1 cellular context compared by ENCODE assay signal in genomic region chr6:53310751-53311585, GRCh38.
A peak's percentile ranks its signal among the peaks of the same experiment; 100 is the strongest.
TF ChIP-seq lines count a peak whose summit lies in the region.

No MANE protein-coding gene starts in this region.

TF ChIP-seq in K562, 482 proteins besides CTCF, POLR2A, EP300 and RAD21 (continues in another document):
- TF ChIP-seq MTA1 (IDR thresholded peaks at IDR 0.05; ENCODE audit: borderline replicate concordance) (no peak), ESRRB (CRISPR knock-in tag; IDR thresholded peaks at IDR 0.05; ENCODE audit: borderline replicate concordance) (no peak), NFE2L1 (tag; IDR thresholded peaks at IDR 0.05; ENCODE audit: borderline replicate concordance, low read depth) (no peak), TAF15 (IDR thresholded peaks at IDR 0.05; ENCODE audit: low read depth, low read length) (no peak), USF2 (CRISPR knock-in tag; IDR thresholded peaks at IDR 0.05) (no peak), YBX1 (IDR thresholded peaks at IDR 0.05) (no peak), TGIF2 (CRISPR knock-in tag; IDR thresholded peaks at IDR 0.05) (no peak), SNRNP70 (optimal IDR thresholded peaks at IDR 0.05; ENCODE audit: low read depth, low read length) (no peak), HINFP (tag; conservative IDR thresholded peaks at IDR 0.05; ENCODE audit: low read depth) (no peak), CEBPG (CRISPR knock-in tag; IDR thresholded peaks at IDR 0.05) (no peak), CEBPG (tag; conservative IDR thresholded peaks at IDR 0.05 in 1 of 2, IDR thresholded peaks at IDR 0.05 in 1 of 2) (no peak), GATAD2A (IDR thresholded peaks at IDR 0.05) (no peak), RBM15 (IDR thresholded peaks at IDR 0.05; ENCODE audit: insufficient read depth, low read length) (no peak), KDM2B (CRISPR knock-in tag; IDR thresholded peaks at IDR 0.05) (no peak), RFX1 (IDR thresholded peaks at IDR 0.05) (no peak), ETV5 (CRISPR knock-in tag; IDR thresholded peaks at IDR 0.05; ENCODE audit: low read depth) (no peak), UBTF (IDR thresholded peaks at IDR 0.05; ENCODE audit: borderline replicate concordance in 1 of 2, low read depth in 2 of 2, low read length in 2 of 2) (no peak), GABPA (tag; conservative IDR thresholded peaks at IDR 0.05; ENCODE audit: low read depth) (0 out of 2 replicates have a peak, but pooled peaks have one; percentile 18), KDM5B (IDR thresholded peaks at IDR 0.05; ENCODE audit: insufficient replicate concordance, low read depth, low read length) (no peak), PPARD (CRISPR knock-in tag; IDR thresholded peaks at IDR 0.05) (no peak), ELF4 (CRISPR knock-in tag; IDR thresholded peaks at IDR 0.05) (no peak), MITF (IDR thresholded peaks at IDR 0.05) (no peak), ZBTB17 (CRISPR knock-in tag; IDR thresholded peaks at IDR 0.05) (no peak), MAZ (CRISPR knock-in tag; conservative IDR thresholded peaks at IDR 0.05 in 1 of 2, IDR thresholded peaks at IDR 0.05 in 1 of 2) (0 out of 4 replicates have a peak, but pooled peaks of 1 of the 2 experiments have one; percentile 17), TOE1 (IDR thresholded peaks at IDR 0.05; ENCODE audit: borderline replicate concordance) (no peak), TOE1 (CRISPR knock-in tag; IDR thresholded peaks at IDR 0.05; ENCODE audit: borderline replicate concordance, low read depth) (no peak), CBFB (CRISPR knock-in tag; IDR thresholded peaks at IDR 0.05) (no peak), SRSF7 (optimal IDR thresholded peaks at IDR 0.05; ENCODE audit: low read depth, low read length) (no peak), ADNP (tag; IDR thresholded peaks at IDR 0.05) (no peak), STAT5B (CRISPR knock-in tag; IDR thresholded peaks at IDR 0.05) (no peak), ZSCAN29 (IDR thresholded peaks at IDR 0.05) (no peak), CBFA2T3 (IDR thresholded peaks at IDR 0.05) (no peak), ZNF124 (CRISPR knock-in tag; IDR thresholded peaks at IDR 0.05) (no peak), ELF1 (tag; IDR thresholded peaks at IDR 0.05) (no peak), HOXB6 (CRISPR knock-in tag; IDR thresholded peaks at IDR 0.05; ENCODE audit: borderline replicate concordance) (no peak), XRCC3 (IDR thresholded peaks at IDR 0.05) (no peak), PRPF4 (IDR thresholded peaks at IDR 0.05; ENCODE audit: insufficient read depth, low read depth, low read length, poor library complexity, severe bottlenecking) (no peak), ZNF764 (CRISPR knock-in tag; IDR thresholded peaks at IDR 0.05; ENCODE audit: low read depth) (no peak), CC2D1A (IDR thresholded peaks at IDR 0.05) (no peak), DMBX1 (CRISPR knock-in tag; IDR thresholded peaks at IDR 0.05; ENCODE audit: borderline replicate concordance) (no peak), SRF (CRISPR knock-in tag; IDR thresholded peaks at IDR 0.05) (0 out of 4 replicates have a peak, but pooled peaks of 1 of the 2 experiments have one; percentile 28), CHD2 (IDR thresholded peaks at IDR 0.05; ENCODE audit: low read depth, low read length) (no peak), BRD4 (IDR thresholded peaks at IDR 0.05) (0 out of 2 replicates have a peak, but pooled peaks have one; percentile 20), SMAD1 (IDR thresholded peaks at IDR 0.05; ENCODE audit: low read depth, low read length, partially characterized antibody) (no peak), HDAC8 (tag; IDR thresholded peaks at IDR 0.05) (no peak), CBX8 (IDR thresholded peaks at IDR 0.05; ENCODE audit: borderline replicate concordance, extremely low read depth, low read depth, low read length, poor library complexity, severe bottlenecking) (no peak), NFIC (IDR thresholded peaks at IDR 0.05) (peak; percentile 36; the same call in 1 of the 2 replicates), E2F3 (CRISPR knock-in tag; IDR thresholded peaks at IDR 0.05) (no peak), ZC3H11A (IDR thresholded peaks at IDR 0.05; ENCODE audit: low read depth, low read length) (no peak), ZNF592 (IDR thresholded peaks at IDR 0.05) (no peak), TCF3 (CRISPR knock-in tag; IDR thresholded peaks at IDR 0.05) (peak; percentile 34; the same call in 1 of the 2 replicates), HDAC3 (IDR thresholded peaks at IDR 0.05; ENCODE audit: borderline replicate concordance, partially characterized antibody) (no peak), SMARCA4 (IDR thresholded peaks at IDR 0.05) (0 out of 2 replicates have a peak, but pooled peaks have one; percentile 14), MED1 (CRISPR knock-in tag; IDR thresholded peaks at IDR 0.05; ENCODE audit: borderline replicate concordance) (no peak)
- TF ChIP-seq, protein P1, sequence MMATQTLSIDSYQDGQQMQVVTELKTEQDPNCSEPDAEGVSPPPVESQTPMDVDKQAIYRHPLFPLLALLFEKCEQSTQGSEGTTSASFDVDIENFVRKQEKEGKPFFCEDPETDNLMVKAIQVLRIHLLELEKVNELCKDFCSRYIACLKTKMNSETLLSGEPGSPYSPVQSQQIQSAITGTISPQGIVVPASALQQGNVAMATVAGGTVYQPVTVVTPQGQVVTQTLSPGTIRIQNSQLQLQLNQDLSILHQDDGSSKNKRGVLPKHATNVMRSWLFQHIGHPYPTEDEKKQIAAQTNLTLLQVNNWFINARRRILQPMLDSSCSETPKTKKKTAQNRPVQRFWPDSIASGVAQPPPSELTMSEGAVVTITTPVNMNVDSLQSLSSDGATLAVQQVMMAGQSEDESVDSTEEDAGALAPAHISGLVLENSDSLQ (IDR thresholded peaks at IDR 0.05), result no peak
- TF ChIP-seq, protein P2, sequence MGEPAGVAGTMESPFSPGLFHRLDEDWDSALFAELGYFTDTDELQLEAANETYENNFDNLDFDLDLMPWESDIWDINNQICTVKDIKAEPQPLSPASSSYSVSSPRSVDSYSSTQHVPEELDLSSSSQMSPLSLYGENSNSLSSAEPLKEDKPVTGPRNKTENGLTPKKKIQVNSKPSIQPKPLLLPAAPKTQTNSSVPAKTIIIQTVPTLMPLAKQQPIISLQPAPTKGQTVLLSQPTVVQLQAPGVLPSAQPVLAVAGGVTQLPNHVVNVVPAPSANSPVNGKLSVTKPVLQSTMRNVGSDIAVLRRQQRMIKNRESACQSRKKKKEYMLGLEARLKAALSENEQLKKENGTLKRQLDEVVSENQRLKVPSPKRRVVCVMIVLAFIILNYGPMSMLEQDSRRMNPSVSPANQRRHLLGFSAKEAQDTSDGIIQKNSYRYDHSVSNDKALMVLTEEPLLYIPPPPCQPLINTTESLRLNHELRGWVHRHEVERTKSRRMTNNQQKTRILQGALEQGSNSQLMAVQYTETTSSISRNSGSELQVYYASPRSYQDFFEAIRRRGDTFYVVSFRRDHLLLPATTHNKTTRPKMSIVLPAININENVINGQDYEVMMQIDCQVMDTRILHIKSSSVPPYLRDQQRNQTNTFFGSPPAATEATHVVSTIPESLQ (CRISPR knock-in tag; IDR thresholded peaks at IDR 0.05), result no peak
- TF ChIP-seq, protein P3, sequence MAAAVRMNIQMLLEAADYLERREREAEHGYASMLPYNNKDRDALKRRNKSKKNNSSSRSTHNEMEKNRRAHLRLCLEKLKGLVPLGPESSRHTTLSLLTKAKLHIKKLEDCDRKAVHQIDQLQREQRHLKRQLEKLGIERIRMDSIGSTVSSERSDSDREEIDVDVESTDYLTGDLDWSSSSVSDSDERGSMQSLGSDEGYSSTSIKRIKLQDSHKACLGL (CRISPR knock-in tag; IDR thresholded peaks at IDR 0.05; ENCODE audit: borderline replicate concordance, poor library complexity, severe bottlenecking), result no peak
- TF ChIP-seq, protein P4, sequence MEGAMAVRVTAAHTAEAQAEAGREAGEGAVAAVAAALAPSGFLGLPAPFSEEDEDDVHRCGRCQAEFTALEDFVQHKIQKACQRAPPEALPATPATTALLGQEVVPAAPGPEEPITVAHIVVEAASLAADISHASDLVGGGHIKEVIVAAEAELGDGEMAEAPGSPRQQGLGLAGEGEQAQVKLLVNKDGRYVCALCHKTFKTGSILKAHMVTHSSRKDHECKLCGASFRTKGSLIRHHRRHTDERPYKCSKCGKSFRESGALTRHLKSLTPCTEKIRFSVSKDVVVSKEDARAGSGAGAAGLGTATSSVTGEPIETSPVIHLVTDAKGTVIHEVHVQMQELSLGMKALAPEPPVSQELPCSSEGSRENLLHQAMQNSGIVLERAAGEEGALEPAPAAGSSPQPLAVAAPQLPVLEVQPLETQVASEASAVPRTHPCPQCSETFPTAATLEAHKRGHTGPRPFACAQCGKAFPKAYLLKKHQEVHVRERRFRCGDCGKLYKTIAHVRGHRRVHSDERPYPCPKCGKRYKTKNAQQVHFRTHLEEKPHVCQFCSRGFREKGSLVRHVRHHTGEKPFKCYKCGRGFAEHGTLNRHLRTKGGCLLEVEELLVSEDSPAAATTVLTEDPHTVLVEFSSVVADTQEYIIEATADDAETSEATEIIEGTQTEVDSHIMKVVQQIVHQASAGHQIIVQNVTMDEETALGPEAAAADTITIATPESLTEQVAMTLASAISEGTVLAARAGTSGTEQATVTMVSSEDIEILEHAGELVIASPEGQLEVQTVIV (CRISPR knock-in tag; IDR thresholded peaks at IDR 0.05; ENCODE audit: borderline replicate concordance), result no peak
